18 cellular contexts compared by ENCODE assay signal in genomic region chr9:116198344-116198743, GRCh38. TPM values are rescaled to one million over a fixed set of nuclear protein-coding genes. Genes with fewer than 3 reads are reported as not detected.
"Had no signal": no experiment of that assay in that cellular context is flagged by ENCODE, and none has a peak within 500 bp of the region (broad histone marks: within the 10 kb centered on the region; RNA-seq: fewer than 3 reads in every experiment).

No MANE protein-coding gene starts in this region.

- H3K4me3 ChIP-seq: neural progenitor cell, right atrium auricular region had no signal

- H3K9me3 ChIP-seq: right atrium auricular region had no signal

- H3K4me1 ChIP-seq: neural progenitor cell, right atrium auricular region had no signal

- H3K27ac ChIP-seq: epithelial cell of prostate, neural progenitor cell, right atrium auricular region, VCaP had no signal

- FAIRE-seq: small intestine, urothelium cell line had no signal

- H3K27me3 ChIP-seq: neural progenitor cell, right atrium auricular region had no signal

- H3K36me3 ChIP-seq: neural progenitor cell, right atrium auricular region had no signal

- H3K9ac ChIP-seq: neural progenitor cell had no signal

- DNase-seq: activated CD4-positive, alpha-beta T cell treated with anti-CD3 and anti-CD28 coated beads for 4 hours; activated CD8-positive, alpha-beta memory T cell treated with anti-CD3 and anti-CD28 coated beads, Interleukin-2, amount 50 U/mL, for 4 hours; activated CD8-positive, alpha-beta T cell treated with anti-CD3 and anti-CD28 coated beads for 36 hours; activated naive CD8-positive, alpha-beta T cell treated with anti-CD3 and anti-CD28 coated beads, Interleukin-2, amount 10 ng/mL, durations not matched to agents 7 days and 5 days; activated T-cell treated with anti-CD3 and anti-CD28 coated beads, Interleukin-2, amount 50 U/mL, for 72 hours; effector memory CD8-positive, alpha-beta T cell; glutamatergic neuron; immature natural killer cell; left ventricle myocardium superior; midbrain; small intestine; T-cell; T1000 had no signal

RNA-seq across cellular contexts. Expression of gene PAPPA, which starts 44.8 kb away (rescaled TPM):
- total RNA-seq: activated CD8-positive, alpha-beta T cell treated with anti-CD3 and anti-CD28 coated beads for 36 hours; activated naive CD8-positive, alpha-beta T cell treated with anti-CD3 and anti-CD28 coated beads, Interleukin-2, amount 10 ng/mL, durations not matched to agents 7 days and 5 days; activated T-cell treated with anti-CD3 and anti-CD28 coated beads, Interleukin-2, amount 50 U/mL, for 72 hours had no signal
- polyA plus RNA-seq: immature natural killer cell had no signal
